In genomic region chr6:33788694-33789549, GRCh38 we compare ENCODE assay signal across 8 cellular contexts. TPM values are rescaled to one million over a fixed set of nuclear protein-coding genes. Genes with fewer than 3 reads are reported as not detected.
A peak's percentile ranks its signal among the peaks of the same experiment; 100 is the strongest.
DNase-seq lines count a peak whose midpoint lies in the region; TF ChIP-seq lines count a peak whose summit lies in the region.

Gene LEMD2, minus strand, starts transcription at chr6:33789130. Its CDS starts 14 bp downstream, at chr6:33789116.

- H4K20me1 ChIP-seq in SK-N-SH (ENCODE audit: insufficient read depth), result peaks cover 28% of the 10 kb centered on the region

- H3K79me2 ChIP-seq in SK-N-SH (ENCODE audit: insufficient read depth), result peaks cover 57% of the 10 kb centered on the region

- peak; percentile 29 for TF ChIP-seq CTCF in HFFc6 (IDR thresholded peaks at IDR 0.05)
- TF ChIP-seq CTCF in NB4 (IDR thresholded peaks at IDR 0.05; ENCODE audit: low read depth, low read length), result no peak
- no peak for TF ChIP-seq CTCF in SK-N-SH (IDR thresholded peaks at IDR 0.05)
- TF ChIP-seq CTCF in suprapubic skin (IDR thresholded peaks at IDR 0.05), result no peak

- H3K4me1 Mint-ChIP-seq in HFFc6 (ENCODE audit: low read depth), result peaks cover 61% of the 10 kb centered on the region

- H3K36me3 Mint-ChIP-seq in HFFc6 (ENCODE audit: low read depth), result peaks cover 27% of the 10 kb centered on the region

- H3K27ac Mint-ChIP-seq in HFFc6, result peak within 1 kb of the TSS; percentile 100

- POLR2A ChIA-PET in SK-N-SH (lab: Yijun Ruan, JAX), result interaction anchor here (0.6 to 2.0 kb wide), 5 partner anchors 10 to 50 kb away, joined by 3 to 7 read pairs (median 3); no protein-coding TSS in a partner anchor

- H3K4me1 ChIP-seq in SK-N-SH (ENCODE audit: control insufficient read depth in 1 of 2, insufficient read depth in 2 of 2, low read depth in 1 of 2, low read length in 1 of 2) (peaks cover 29 to 34% of the 10 kb centered on the region in 2 experiments), suprapubic skin (peaks cover 48% of the 10 kb centered on the region)

- TF ChIP-seq EP300 in SK-N-SH (IDR thresholded peaks at IDR 0.05; ENCODE audit: borderline replicate concordance in 1 of 2, low read depth in 1 of 2, low read length in 1 of 2) (peak in 1 of 2 experiments; percentile 34; a peak in 2 of 4 replicates), suprapubic skin (IDR thresholded peaks at IDR 0.05) (no peak)

- TF ChIP-seq POLR2A in NB4 (IDR thresholded peaks at IDR 0.05; ENCODE audit: extremely low read depth, insufficient read length), result peak; percentile 71
- peak in 1 of 2 donors; percentile 92 for TF ChIP-seq POLR2A in suprapubic skin (IDR thresholded peaks at IDR 0.05)

- CTCF ChIA-PET in SK-N-SH (lab: Yijun Ruan, JAX), result interaction anchor here (0.6 to 7.1 kb wide), 5 partner anchors 19 to 266 kb away, joined by 3 to 53 read pairs (median 3); no protein-coding TSS in a partner anchor

- no peak for TF ChIP-seq RAD21 in SK-N-SH (IDR thresholded peaks at IDR 0.05; ENCODE audit: low read length)

- H3K27ac ChIP-seq in SK-N-SH (ENCODE audit: low read depth in 2 of 2, low read length in 1 of 2) (peak within 1 kb of the TSS; percentile 77 to 91), suprapubic skin (peak within 1 kb of the TSS; percentile 99)

- no peaks in the 10 kb centered on the region for H3K9me2 ChIP-seq in SK-N-SH

- peak within 1 kb of the TSS; percentile 96 for H2AFZ ChIP-seq in SK-N-SH (ENCODE audit: low read depth)

- H3K36me3 ChIP-seq in SK-N-SH (replicated peaks in 1 of 2; ENCODE audit: control insufficient read depth in 1 of 2, insufficient read depth in 2 of 2, low read length in 1 of 2) (peaks cover 13 to 24% of the 10 kb centered on the region in 2 experiments), suprapubic skin (peaks cover 13% of the 10 kb centered on the region)

- no peaks in the 10 kb centered on the region for H3K9me3 Mint-ChIP-seq in HFFc6

- peak within 1 kb of the TSS; percentile 95 for H3K4me2 ChIP-seq in SK-N-SH

- H3K4me3 Mint-ChIP-seq in HFFc6, result peak within 1 kb of the TSS; percentile 100

- H3K9ac ChIP-seq in SK-N-SH, result peak within 1 kb of the TSS; percentile 92

- H3K4me3 ChIP-seq in NB4 (ENCODE audit: low read depth, low read length) (peak within 1 kb of the TSS; percentile 76), SK-N-SH (ENCODE audit: low read depth in 2 of 2, low read length in 1 of 2) (peak within 1 kb of the TSS; percentile 80 to 88), suprapubic skin (peak within 1 kb of the TSS; percentile 93)

- peaks cover 12% of the 10 kb centered on the region for H3K27me3 Mint-ChIP-seq in HFFc6 (ENCODE audit: insufficient read depth)

- 19% methylated on average over 15 of the region's 86 CpGs for WGBS in SK-N-SH (ENCODE audit: low lambda C conversion rate)
- WGBS in suprapubic skin, result 6% methylated on average over 61 of the region's 86 CpGs

- no peaks in the 10 kb centered on the region for H3K27me3 ChIP-seq in SK-N-SH (ENCODE audit: insufficient read depth)
- H3K27me3 ChIP-seq in suprapubic skin, result no peaks in the 10 kb centered on the region

- peaks cover 14% of the 10 kb centered on the region for H3F3A ChIP-seq in SK-N-SH (replicated peaks; ENCODE audit: insufficient read depth)

- peak; percentile 90 for DNase-seq in GM04504 (ENCODE audit: low read depth)
- DNase-seq in HFFc6, result peak; percentile 91
- DNase-seq in NB4 (ENCODE audit: low read depth), result peak; percentile 96
- peak; percentile 99 for DNase-seq in SK-N-SH
- peak; percentile 93 for DNase-seq in activated naive CD4-positive, alpha-beta T cell treated with anti-CD3 and anti-CD28 coated beads, Interleukin-2, amount 50 U/mL, for 16 hours
- peak; percentile 90 for DNase-seq in globus pallidus (ENCODE audit: low spot score)
- DNase-seq in occipital lobe (lab: John Stamatoyannopoulos, UW), result peak; percentile 90
- peak; percentile 95 to 96 for DNase-seq in suprapubic skin (ENCODE audit: low spot score in 2 of 2)

- H3K9me3 ChIP-seq in SK-N-SH (no peaks in the 10 kb centered on the region), suprapubic skin (no peaks in the 10 kb centered on the region)

TF ChIP-seq in SK-N-SH, 30 proteins besides CTCF, POLR2A, EP300 and RAD21 (continues in another document):
- TF ChIP-seq NRF1 (IDR thresholded peaks at IDR 0.05; ENCODE audit: low read depth, low read length), result peak; percentile 67
- peak; percentile 41; the same call in 1 of the 2 replicates for TF ChIP-seq SIN3A (IDR thresholded peaks at IDR 0.05; ENCODE audit: borderline replicate concordance, low read depth, low read length)
- TF ChIP-seq TCF12 (IDR thresholded peaks at IDR 0.05), result peak; percentile 14; the same call in 1 of the 2 replicates
- peak; percentile 67; the same call in 1 of the 2 replicates for TF ChIP-seq MAX (IDR thresholded peaks at IDR 0.05; ENCODE audit: low read depth)
- TF ChIP-seq CHD2 (IDR thresholded peaks at IDR 0.05; ENCODE audit: low read length, partially characterized antibody), result peak; percentile 90
- TF ChIP-seq RXRA (IDR thresholded peaks at IDR 0.05; ENCODE audit: borderline replicate concordance, low read depth), result no peak
- no peak for TF ChIP-seq IRF3 (IDR thresholded peaks at IDR 0.05; ENCODE audit: low read depth, low read length)
- TF ChIP-seq ELF1 (IDR thresholded peaks at IDR 0.05), result peak; percentile 87
- TF ChIP-seq RCOR1 (IDR thresholded peaks at IDR 0.05; ENCODE audit: low read length), result 0 out of 2 replicates have a peak, but pooled peaks have one; percentile 22
- TF ChIP-seq USF2 (IDR thresholded peaks at IDR 0.05; ENCODE audit: borderline replicate concordance, low read depth, low read length), result no peak
- TF ChIP-seq GABPA (IDR thresholded peaks at IDR 0.05; ENCODE audit: low read depth), result peak; percentile 82
- TF ChIP-seq JUND (IDR thresholded peaks at IDR 0.05), result no peak
- peak; percentile 69 for TF ChIP-seq MXI1 (IDR thresholded peaks at IDR 0.05; ENCODE audit: low read depth, low read length)
- no peak for TF ChIP-seq PBX3 (IDR thresholded peaks at IDR 0.05)
- no peak for TF ChIP-seq REST (IDR thresholded peaks at IDR 0.05; ENCODE audit: low read depth, low read length)
- TF ChIP-seq TAF1 (IDR thresholded peaks at IDR 0.05; ENCODE audit: borderline replicate concordance, low read depth, low read length), result peak; percentile 87

RNA-seq across cellular contexts. Expression of gene LEMD2, which starts in this region (rescaled TPM):
- total RNA-seq in HFFc6 (2021; fragmentation: NEBNext Ultra II Directional; extraction: Animal tissue kit (Norgen Biotek cat#: 25700)), result 10 to 100 TPM; 42.4 to 46.7 (median 44.9) TPM
- 56.5 and 59.5 TPM in 2 replicates for polyA plus RNA-seq in SK-N-SH (2012; rRNA removed)
- 32.2 and 37.6 TPM in 2 replicates for polyA plus RNA-seq in SK-N-SH (2012; cell fraction: cytosol; rRNA removed)
- 136 and 141 TPM in 2 replicates for polyA plus RNA-seq in SK-N-SH (2012; cell fraction: nucleus; rRNA removed)
- total RNA-seq in occipital lobe (31.8 TPM), suprapubic skin (10 to 100 TPM; 44.3 to 99.2 (median 55.6) TPM)

Comparison
In these comparisons a context has a peak if more than half of its experiments do, and no peak if none do; other contexts are left out.
1. Peak in every context shown above with its lines: DNase-seq, H3K4me3 ChIP-seq and H3K27ac ChIP-seq.